20 cellular contexts compared by ENCODE assay signal in the genomic region with DNA sequence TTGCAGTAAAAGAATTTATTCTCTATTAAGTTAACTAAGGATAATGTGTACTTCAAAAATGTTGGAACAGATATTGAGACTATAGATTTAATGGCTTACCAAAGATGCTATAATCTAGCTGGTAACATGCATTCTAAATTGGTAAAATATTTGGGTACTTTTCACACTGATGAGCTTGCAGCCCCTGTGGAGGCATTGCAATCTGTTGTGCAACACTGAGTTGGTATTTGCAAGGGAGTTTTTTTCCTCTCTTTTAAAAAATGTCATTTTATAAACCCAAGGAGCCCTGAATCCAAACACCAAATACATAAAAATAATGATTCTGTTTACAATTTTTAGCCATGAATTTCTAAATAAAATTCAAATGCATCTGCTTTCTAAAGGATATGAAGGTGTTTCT.
"Had no signal": no experiment of that assay in that cellular context is flagged by ENCODE, and none has a peak within 500 bp of the region (broad histone marks: within the 10 kb centered on the region; RNA-seq: fewer than 3 reads in every experiment).

No MANE protein-coding gene starts in this region.

- H3K27ac ChIP-seq: left ventricle myocardium inferior, pancreas, prostate gland, sigmoid colon, spleen, suprapubic skin, thoracic aorta, tibial nerve, uterus had no signal

- H3K36me3 ChIP-seq: left ventricle myocardium inferior, pancreas, prostate gland, sigmoid colon, spleen, suprapubic skin, thoracic aorta, tibial nerve, uterus had no signal

- H3K4me3 ChIP-seq: left ventricle myocardium inferior, lung, pancreas, prostate gland, sigmoid colon, spleen, suprapubic skin, thoracic aorta, tibial nerve, uterus had no signal

- FAIRE-seq: pancreas, small intestine had no signal

- DNase-seq: islet precursor cell; left ventricle myocardium inferior; naive thymus-derived CD8-positive, alpha-beta T cell; nucleus accumbens; pancreas; posterior cingulate gyrus; retina; right cardiac atrium; sigmoid colon; small intestine; spleen; stimulated activated CD4-positive, alpha-beta T cell treated with anti-CD3 and anti-CD28 coated beads, Interleukin-4, amount 100 ng/mL, for 24 hours; stimulated activated naive CD4-positive, alpha-beta T cell; uterus had no signal

- H3K4me1 ChIP-seq: left ventricle myocardium inferior, pancreas, prostate gland, sigmoid colon, spleen, suprapubic skin, tibial nerve, uterus had no signal

- ATAC-seq: naive thymus-derived CD8-positive, alpha-beta T cell; pancreas; right cardiac atrium; stimulated activated effector memory CD8-positive, alpha-beta T cell treated with anti-CD3 and anti-CD28 coated beads, Interleukin-12 subunit alpha, Interleukin-12 subunit beta, amount 100 ng/mL, for 72 hours had no signal

- H3K27me3 ChIP-seq: pancreas, sigmoid colon, spleen, suprapubic skin, tibial nerve, uterus had no signal

- H3K9me3 ChIP-seq: left ventricle myocardium inferior, pancreas, prostate gland, sigmoid colon, suprapubic skin, thoracic aorta, tibial nerve, uterus had no signal
